In the genomic region with DNA sequence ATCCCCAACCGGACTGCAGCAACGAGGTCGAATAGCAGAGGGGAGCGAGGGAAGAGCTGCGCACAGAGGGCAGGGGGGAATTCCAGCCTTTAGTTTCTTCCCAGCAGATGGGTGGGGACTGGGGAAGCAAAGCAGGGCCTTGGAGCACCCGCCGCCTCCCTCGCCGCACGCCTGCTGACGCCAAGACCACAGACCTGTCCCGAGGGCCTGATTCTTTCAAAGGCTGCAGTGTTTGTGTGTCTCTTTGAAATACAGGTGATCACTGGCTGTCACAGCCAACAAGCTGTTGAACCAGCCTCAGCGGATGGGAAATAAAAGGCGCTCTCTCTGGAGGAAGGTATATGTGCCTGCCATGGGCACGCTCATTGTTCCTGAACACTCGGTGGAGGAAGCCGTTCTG, we compare ENCODE assay signal across 13 cellular contexts.
A peak's percentile ranks its signal among the peaks of the same experiment; 100 is the strongest.
DNase-seq lines count a peak whose midpoint lies in the region; ATAC-seq lines count a peak whose summit lies in the region.
"Had no signal": no experiment of that assay in that cellular context is flagged by ENCODE, and none has a peak within 500 bp of the region (broad histone marks: within the 10 kb centered on the region; RNA-seq: fewer than 3 reads in every experiment).

No MANE protein-coding gene starts in this region.

- no peaks in the 10 kb centered on the region for H3K27me3 ChIP-seq in skeletal muscle tissue (ENCODE audit: control insufficient read depth in 3 of 3, insufficient read depth in 3 of 3, low read length in 3 of 3)

- H3K4me3 ChIP-seq in skeletal muscle tissue (ENCODE audit: low read length in 3 of 3) = no peak overlapping the region
- H3K4me3 ChIP-seq: skin epidermis had no signal

- no peaks in the 10 kb centered on the region for H3K36me3 ChIP-seq in skeletal muscle tissue (ENCODE audit: control insufficient read depth in 3 of 3, insufficient read depth in 3 of 3, low read length in 3 of 3)

- H3K4me1 ChIP-seq in skeletal muscle tissue (ENCODE audit: control insufficient read depth in 3 of 3, insufficient read depth in 3 of 3, low read length in 3 of 3) = peaks cover 70 to 94% (median 82%) of the 10 kb centered on the region in 3 donors

- H3K9me3 ChIP-seq in skeletal muscle tissue (ENCODE audit: control insufficient read depth in 3 of 3, low read length in 3 of 3) = no peaks in the 10 kb centered on the region

- H3K27ac ChIP-seq in caudate nucleus (ENCODE audit: low read depth, low read length) (peak overlapping the region; percentile 9), skeletal muscle tissue (ENCODE audit: low read depth, low read length) (peak overlapping the region; percentile 65)

- H3K9ac ChIP-seq in skeletal muscle tissue (ENCODE audit: low read depth in 1 of 3, low read length in 3 of 3) = peak overlapping the region in 1 of 3 donors; percentile 74

- DNase-seq in NCI-H1417 (lab: John Stamatoyannopoulos, UW) (peak in 2 of 3 experiments; percentile 63 to 65), NCI-H1417 treated with DMSO at 0.1 percent for 48 hours (lab: John Stamatoyannopoulos, UW) (no peak), NCI-H2107 (lab: John Stamatoyannopoulos, UW) (peak; percentile 14), caudate nucleus (lab: John Stamatoyannopoulos, UW) (peak in 1 of 61 donors; percentile 37), NCI-H2227 (lab: John Stamatoyannopoulos, UW; ENCODE audit: unreplicated experiment) (no peak)
- DNase-seq: activated CD8-positive, alpha-beta T cell treated with anti-CD3 and anti-CD28 coated beads, Interleukin-2, amount 10 ng/mL, durations not matched to agents 7 days and 5 days; central memory CD4-positive, alpha-beta T cell; left colon; NCI-H1694 had no signal

- ATAC-seq in HG02678 (IDR thresholded peaks at IDR 0.05; ENCODE audit: unreplicated experiment) (no peak), HG02870 (IDR thresholded peaks at IDR 0.05; ENCODE audit: unreplicated experiment) (no peak)
- ATAC-seq: activated CD8-positive, alpha-beta T cell treated with anti-CD3 and anti-CD28 coated beads, Interleukin-2, amount 10 ng/mL, durations not matched to agents 7 days and 5 days; left colon had no signal

Comparison
In these comparisons a context has a peak if more than half of its experiments do, and no peak if none do; other contexts are left out.
1. DNase-seq: peak in NCI-H1417 (2 of 3) and NCI-H2107 (single experiment); none in NCI-H1417 treated with DMSO at 0.1 percent for 48 hours (single experiment) and NCI-H2227 (single experiment).